Comparison of ENCODE assay signal across 18 cellular contexts in genomic region chr10:1102392-1102791, GRCh38. TPM values are rescaled to one million over a fixed set of nuclear protein-coding genes. Genes with fewer than 3 reads are reported as not detected.
DNase-seq lines count a peak whose midpoint lies in the region; ATAC-seq and TF ChIP-seq lines count a peak whose summit lies in the region.
"Had no signal": no experiment of that assay in that cellular context is flagged by ENCODE, and none has a peak within 500 bp of the region (broad histone marks: within the 10 kb centered on the region; RNA-seq: fewer than 3 reads in every experiment).

No MANE protein-coding gene starts in this region.

- TF ChIP-seq EP300 in gastroesophageal sphincter (IDR thresholded peaks at IDR 0.05) = no peak

- CTCF ChIA-PET in CD8-positive, alpha-beta T cell (lab: Charles Lee) = no interaction called here

- H3K9me3 ChIP-seq in CD8-positive, alpha-beta T cell (ENCODE audit: low read length) = no peaks in the 10 kb centered on the region
- H3K9me3 ChIP-seq in gastroesophageal sphincter = no peaks in the 10 kb centered on the region
- H3K9me3 ChIP-seq: colonic mucosa, heart left ventricle, ovary had no signal

- no peaks in the 10 kb centered on the region for H3K27me3 ChIP-seq in CD8-positive, alpha-beta T cell (ENCODE audit: insufficient read depth, low read length)
- no peaks in the 10 kb centered on the region for H3K27me3 ChIP-seq in gastroesophageal sphincter
- H3K27me3 ChIP-seq: colonic mucosa, heart left ventricle, ovary had no signal

- ATAC-seq in CD8-positive, alpha-beta T cell = no peak
- ATAC-seq in gastroesophageal sphincter (no peak), HG02678 (IDR thresholded peaks at IDR 0.05; ENCODE audit: unreplicated experiment) (no peak)
- ATAC-seq: heart left ventricle had no signal

- no peak for DNase-seq in CD8-positive, alpha-beta T cell
- DNase-seq in activated CD4-positive, alpha-beta T cell treated with anti-CD3 and anti-CD28 coated beads, Interleukin-2, amount 10 ng/mL, durations not matched to agents 24 days and 14 days = no peak
- DNase-seq in choroid plexus epithelial cell (ENCODE audit: low read depth) = peak; percentile 28
- peak; percentile 61 for DNase-seq in stimulated activated CD4-positive, alpha-beta T cell treated with anti-CD3 and anti-CD28 coated beads, Interleukin-4, amount 100 ng/mL, for 24 hours
- DNase-seq in foreskin melanocyte = no peak
- no peak for DNase-seq in HK-2 (ENCODE audit: unreplicated experiment)
- DNase-seq: activated CD8-positive, alpha-beta memory T cell treated with anti-CD3 and anti-CD28 coated beads for 24 hours; colonic mucosa; heart left ventricle; Kasumi-1; kidney; midbrain; NCI-H1417 treated with DMSO at 0.1 percent for 48 hours; NCI-H345; ovary had no signal

- peaks cover 95% of the 10 kb centered on the region for H3K36me3 Mint-ChIP-seq in CD8-positive, alpha-beta T cell
- H3K36me3 Mint-ChIP-seq in activated CD4-positive, alpha-beta T cell treated with anti-CD3 and anti-CD28 coated beads, Interleukin-2, amount 10 ng/mL, durations not matched to agents 24 days and 14 days (ENCODE audit: low read depth) = peaks cover 74% of the 10 kb centered on the region

- no peak for TF ChIP-seq CTCF in CD8-positive, alpha-beta T cell (IDR thresholded peaks at IDR 0.05)
- TF ChIP-seq CTCF in choroid plexus epithelial cell (conservative IDR thresholded peaks at IDR 0.05; ENCODE audit: low read depth, low read length) (no peak), gastroesophageal sphincter (IDR thresholded peaks at IDR 0.05) (no peak)

- no peaks in the 10 kb centered on the region for H3K27me3 Mint-ChIP-seq in CD8-positive, alpha-beta T cell (ENCODE audit: low read depth)
- no peaks in the 10 kb centered on the region for H3K27me3 Mint-ChIP-seq in activated CD4-positive, alpha-beta T cell treated with anti-CD3 and anti-CD28 coated beads, Interleukin-2, amount 10 ng/mL, durations not matched to agents 24 days and 14 days

- TF ChIP-seq POLR2A in gastroesophageal sphincter (IDR thresholded peaks at IDR 0.05) = no peak

- 89 to 97% methylated on average over 1 to 5 of the region's 7 CpGs for WGBS in gastroesophageal sphincter (ENCODE audit: low coverage in 1 of 2), 2 donors

- H3K4me3 ChIP-seq in CD8-positive, alpha-beta T cell (ENCODE audit: low read depth, low read length) = no peak overlapping the region
- H3K4me3 ChIP-seq in choroid plexus epithelial cell (ENCODE audit: low read depth, low read length) = no peak overlapping the region
- no peak overlapping the region for H3K4me3 ChIP-seq in gastroesophageal sphincter
- H3K4me3 ChIP-seq: colonic mucosa, heart left ventricle, ovary, skin epidermis had no signal

- H3K36me3 ChIP-seq in CD8-positive, alpha-beta T cell (ENCODE audit: insufficient read depth, low read length) = peaks cover 36% of the 10 kb centered on the region
- H3K36me3 ChIP-seq in gastroesophageal sphincter = peaks cover 0 to 96% of the 10 kb centered on the region in 2 donors
- H3K36me3 ChIP-seq: ovary had no signal

- H3K4me3 Mint-ChIP-seq in CD8-positive, alpha-beta T cell = no peak overlapping the region
- peak overlapping the region; percentile 27 for H3K4me3 Mint-ChIP-seq in activated CD4-positive, alpha-beta T cell treated with anti-CD3 and anti-CD28 coated beads, Interleukin-2, amount 10 ng/mL, durations not matched to agents 24 days and 14 days

- H3K9me3 Mint-ChIP-seq in CD8-positive, alpha-beta T cell = no peaks in the 10 kb centered on the region
- no peaks in the 10 kb centered on the region for H3K9me3 Mint-ChIP-seq in activated CD4-positive, alpha-beta T cell treated with anti-CD3 and anti-CD28 coated beads, Interleukin-2, amount 10 ng/mL, durations not matched to agents 24 days and 14 days

- POLR2A ChIA-PET in CD8-positive, alpha-beta T cell (lab: Charles Lee) = no interaction called here

- H3K4me1 ChIP-seq in CD8-positive, alpha-beta T cell (ENCODE audit: insufficient read depth, low read length) = no peaks in the 10 kb centered on the region
- H3K4me1 ChIP-seq in gastroesophageal sphincter = peaks cover 0 to 16% (median 0%) of the 10 kb centered on the region in 3 donors
- H3K4me1 ChIP-seq: colonic mucosa had no signal

- H3K4me1 Mint-ChIP-seq in CD8-positive, alpha-beta T cell (ENCODE audit: low read depth) = peaks cover 16% of the 10 kb centered on the region
- H3K4me1 Mint-ChIP-seq in activated CD4-positive, alpha-beta T cell treated with anti-CD3 and anti-CD28 coated beads, Interleukin-2, amount 10 ng/mL, durations not matched to agents 24 days and 14 days = peaks cover 37% of the 10 kb centered on the region

- intact Hi-C loops in CD8-positive, alpha-beta T cell (cut with DNase I, micrococcal nuclease) = no loop called here
- intact Hi-C loops in activated CD4-positive, alpha-beta T cell treated with anti-CD3 and anti-CD28 coated beads, Interleukin-2, amount 10 ng/mL, durations not matched to agents 24 days and 14 days (cut with micrococcal nuclease) = loop anchor here (1.0 kb wide), 1 partner anchor 8 kb away; no protein-coding TSS in a partner anchor

- peak overlapping the region; percentile 70 for H3K27ac Mint-ChIP-seq in CD8-positive, alpha-beta T cell
- peak overlapping the region; percentile 80 for H3K27ac Mint-ChIP-seq in activated CD4-positive, alpha-beta T cell treated with anti-CD3 and anti-CD28 coated beads, Interleukin-2, amount 10 ng/mL, durations not matched to agents 24 days and 14 days

- no peak overlapping the region for H3K27ac ChIP-seq in CD8-positive, alpha-beta T cell (ENCODE audit: low read depth, low read length)
- no peak overlapping the region for H3K27ac ChIP-seq in gastroesophageal sphincter
- H3K27ac ChIP-seq: colonic mucosa, heart left ventricle, ovary, skin epidermis had no signal

RNA-seq across cellular contexts. Expression of gene WDR37, which starts 46.2 kb away (rescaled TPM):
- total RNA-seq in CD8-positive, alpha-beta T cell = 10 to 100 TPM; 22.6 to 23.7 TPM
- total RNA-seq in activated CD4-positive, alpha-beta T cell treated with anti-CD3 and anti-CD28 coated beads, Interleukin-2, amount 10 ng/mL, durations not matched to agents 24 days and 14 days = 17.4 and 18.1 TPM in 2 replicates
- 10 to 100 TPM; 11.4 to 16.7 (median 13.9) TPM for total RNA-seq in gastroesophageal sphincter

RNA-seq across cellular contexts. Expression of gene IDI1, which starts 53.5 kb away (rescaled TPM):
- total RNA-seq in CD8-positive, alpha-beta T cell = 100 to 1,000 TPM; 307 to 317 TPM
- total RNA-seq in activated CD4-positive, alpha-beta T cell treated with anti-CD3 and anti-CD28 coated beads, Interleukin-2, amount 10 ng/mL, durations not matched to agents 24 days and 14 days = 74.6 and 75.5 TPM in 2 replicates
- total RNA-seq in gastroesophageal sphincter = 10 to 100 TPM; 19.2 to 32.4 (median 29.5) TPM

Comparison
In these comparisons a context has a peak if more than half of its experiments do, and no peak if none do; other contexts are left out.
1. DNase-seq: peak in choroid plexus epithelial cell (single experiment) and stimulated activated CD4-positive, alpha-beta T cell treated with anti-CD3 and anti-CD28 coated beads, Interleukin-4, amount 100 ng/mL, for 24 hours (single experiment); none in CD8-positive, alpha-beta T cell (0 of 7), activated CD4-positive, alpha-beta T cell treated with anti-CD3 and anti-CD28 coated beads, Interleukin-2, amount 10 ng/mL, durations not matched to agents 24 days and 14 days (single experiment), foreskin melanocyte (single experiment) and HK-2 (single experiment).